In genomic region chr21:34521561-34521960, GRCh38 we compare ENCODE assay signal across 30 cellular contexts. TPM values are rescaled to one million over a fixed set of nuclear protein-coding genes. Genes with fewer than 3 reads are reported as not detected.
A peak's percentile ranks its signal among the peaks of the same experiment; 100 is the strongest.
DNase-seq lines count a peak whose midpoint lies in the region; ATAC-seq, FAIRE-seq and TF ChIP-seq lines count a peak whose summit lies in the region.
"Had no signal": no experiment of that assay in that cellular context is flagged by ENCODE, and none has a peak within 500 bp of the region (broad histone marks: within the 10 kb centered on the region; RNA-seq: fewer than 3 reads in every experiment).

No MANE protein-coding gene starts in this region.

- no peak overlapping the region for H2BK15ac ChIP-seq in H1 (ENCODE audit: low read length)

- H4K20me1 ChIP-seq in H1 (replicated peaks in 1 of 2; ENCODE audit: control insufficient read depth in 1 of 2, insufficient read depth in 2 of 2, low read length in 2 of 2) (no peaks in the 10 kb centered on the region), neural progenitor cell (ENCODE audit: low read depth) (no peaks in the 10 kb centered on the region), Karpas-422 (ENCODE audit: insufficient read depth, low read depth, low read length) (0 out of 2 replicates have a peak, but pooled peaks cover 3% of the 10 kb centered on the region), smooth muscle cell (ENCODE audit: low read depth) (no peaks in the 10 kb centered on the region)

- no peak overlapping the region for H2BK120ac ChIP-seq in H1 (replicated peaks; ENCODE audit: low read depth, low read length)

- H3K36me3 ChIP-seq in H1 (ENCODE audit: control insufficient read depth in 2 of 4, insufficient read depth in 4 of 4, low read length in 3 of 4): 0 out of 8 replicates have a peak, but pooled peaks cover 0 to 2% (median 0%) of the 10 kb centered on the region in 4 experiments
- H3K36me3 ChIP-seq in neural progenitor cell: no peaks in the 10 kb centered on the region
- H3K36me3 ChIP-seq in thyroid gland: peaks cover 6 to 7% of the 10 kb centered on the region in 2 donors
- no peaks in the 10 kb centered on the region for H3K36me3 ChIP-seq in Karpas-422 (ENCODE audit: insufficient read depth, low read length)
- no peaks in the 10 kb centered on the region for H3K36me3 ChIP-seq in smooth muscle cell (ENCODE audit: low read depth)

- FAIRE-seq in H1 (lab: Jason Lieb, UNC): no peak
- FAIRE-seq: kidney, urothelium cell line had no signal

- TF ChIP-seq RAD21 in H1 (IDR thresholded peaks at IDR 0.05 in 1 of 2, conservative IDR thresholded peaks at IDR 0.05 in 1 of 2; ENCODE audit: low read depth in 2 of 2, low read length in 2 of 2): no peak

- H3K27me3 ChIP-seq in H1 (replicated peaks in 1 of 4; ENCODE audit: control insufficient read depth in 3 of 4, extremely low read depth in 1 of 4, insufficient read depth in 3 of 4, low read length in 3 of 4) (no peaks in the 10 kb centered on the region; a peak in 2 of 7 replicates), neural progenitor cell (peaks cover 15% of the 10 kb centered on the region), thyroid gland (no peaks in the 10 kb centered on the region), Karpas-422 (ENCODE audit: low read length) (no peaks in the 10 kb centered on the region), smooth muscle cell (ENCODE audit: low read depth) (no peaks in the 10 kb centered on the region)
- H3K27me3 ChIP-seq: body of pancreas had no signal

- H2AFZ ChIP-seq in H1 (ENCODE audit: low read length) (no peak overlapping the region), neural progenitor cell (replicated peaks) (no peak overlapping the region), Karpas-422 (ENCODE audit: low read length) (no peak overlapping the region), smooth muscle cell (ENCODE audit: low read depth) (no peak overlapping the region)
- H2AFZ ChIP-seq: GM23248 had no signal

- H2BK5ac ChIP-seq in H1 (ENCODE audit: low read depth, low read length): no peak overlapping the region

- TF ChIP-seq POLR2A in H1 (IDR thresholded peaks at IDR 0.05; ENCODE audit: control extremely low read depth in 1 of 2, low read depth in 2 of 2, low read length in 2 of 2) (no peak), thyroid gland (IDR thresholded peaks at IDR 0.05) (no peak)

- H3K27ac Mint-ChIP-seq in WTC11 (peak overlapping the region; percentile 6; the same call in 1 of the 2 replicates), neural progenitor cell (no peak overlapping the region)

- no peaks in the 10 kb centered on the region for H3K79me2 ChIP-seq in H1 (ENCODE audit: control insufficient read depth in 1 of 2, insufficient read depth in 2 of 2, low read length in 2 of 2)
- H3K79me2 ChIP-seq in neural progenitor cell (ENCODE audit: low read depth): no peaks in the 10 kb centered on the region
- H3K79me2 ChIP-seq in Karpas-422 (ENCODE audit: low read length): no peaks in the 10 kb centered on the region
- H3K79me2 ChIP-seq in smooth muscle cell (ENCODE audit: low read depth): no peaks in the 10 kb centered on the region

- no peaks in the 10 kb centered on the region for H3K36me3 Mint-ChIP-seq in WTC11
- peaks cover 6% of the 10 kb centered on the region for H3K36me3 Mint-ChIP-seq in neural progenitor cell

- no peak overlapping the region for H3K4me3 ChIP-seq in H1 (ENCODE audit: extremely low read depth in 1 of 4, insufficient read depth in 2 of 4, low read depth in 3 of 4, low read length in 4 of 4)
- no peak overlapping the region for H3K4me3 ChIP-seq in neural progenitor cell
- H3K4me3 ChIP-seq in thyroid gland (replicated peaks in 1 of 3): no peak overlapping the region
- H3K4me3 ChIP-seq in Karpas-422 (ENCODE audit: low read length): no peak overlapping the region
- no peak overlapping the region for H3K4me3 ChIP-seq in smooth muscle cell
- H3K4me3 ChIP-seq: body of pancreas, GM23248, lower lobe of right lung, prostate gland had no signal

- no peak overlapping the region for H3K18ac ChIP-seq in H1 (ENCODE audit: extremely low read depth, low read length)

- no peak overlapping the region for H3K14ac ChIP-seq in H1 (ENCODE audit: insufficient read length)

- H3K27ac ChIP-seq in H1 (ENCODE audit: low read depth, low read length) (no peak overlapping the region), neural progenitor cell (no peak overlapping the region), thyroid gland (peak overlapping the region in 2 of 3 donors; percentile 10 to 62), Karpas-422 (ENCODE audit: low read length) (no peak overlapping the region), smooth muscle cell (ENCODE audit: low read depth) (no peak overlapping the region)
- H3K27ac ChIP-seq: C4-2B, epithelial cell of prostate, GM23248, prostate gland, VCaP had no signal

- peak overlapping the region; percentile 70; the same call in 1 of the 2 replicates for H2AK5ac ChIP-seq in H1 (ENCODE audit: low read depth, low read length)

- H3F3A ChIP-seq in neural progenitor cell (ENCODE audit: low read depth) (peaks cover 2% of the 10 kb centered on the region), smooth muscle cell (ENCODE audit: low read depth) (peaks cover 10% of the 10 kb centered on the region)

- no peak for DNase-seq in WTC11 (ENCODE audit: low spot score)
- DNase-seq in H1 (ENCODE audit: low read depth in 1 of 2, low spot score in 2 of 2): no peak
- DNase-seq in neural progenitor cell (ENCODE audit: low spot score): no peak
- DNase-seq in thyroid gland: no peak
- no peak for DNase-seq in Karpas-422
- no peak for DNase-seq in activated CD4-positive, alpha-beta T cell treated with anti-CD3 and anti-CD28 coated beads, Interleukin-2, amount 50 U/mL, for 1 hour
- DNase-seq in smooth muscle cell (lab: John Stamatoyannopoulos, UW; ENCODE audit: unreplicated experiment): no peak
- DNase-seq: activated CD4-positive, alpha-beta T cell treated with anti-CD3 and anti-CD28 coated beads for 48 hours; activated naive CD4-positive, alpha-beta T cell treated with Interleukin-2 at 50 U/mL for 16 hours; activated T-cell treated with anti-CD3 and anti-CD28 coated beads, Interleukin-2, amount 50 U/mL, for 48 hours; effector CD8-positive, alpha-beta T cell; glutamatergic neuron; GM23248; IMR-90; kidney; lower lobe of right lung; NCI-H1092; NCI-H187 treated with DMSO at 0.1 percent for 48 hours; NCI-H2171 treated with DMSO at 0.1 percent for 48 hours; NCI-H524; PC-3; Right ventricle myocardium superior; stimulated activated CD8-positive, alpha-beta memory T cell treated with anti-CD3 and anti-CD28 coated beads, Interleukin-4, amount 100 ng/mL, for 48 hours had no signal

- H2BK12ac ChIP-seq in H1 (ENCODE audit: low read depth, low read length): peak overlapping the region; percentile 80; the same call in 1 of the 2 replicates

- H3K9me3 Mint-ChIP-seq in WTC11: no peaks in the 10 kb centered on the region
- H3K9me3 Mint-ChIP-seq in neural progenitor cell: peaks cover 3% of the 10 kb centered on the region
- H3K9me3 Mint-ChIP-seq: neural crest cell had no signal

- 84% methylated on average over 7 of the region's 7 CpGs; no CpG with 5 or more reads in 1 of the 2 experiments for WGBS in H1 (ENCODE audit: extremely low coverage in 1 of 2, insufficient coverage in 1 of 2, insufficient read length in 1 of 2, insufficient replicate concordance in 2 of 2, low coverage in 1 of 2, low lambda C conversion rate in 2 of 2, missing lambda C conversion rate in 1 of 2), 2 experiments
- WGBS in thyroid gland, 2 donors: 98 to 99% methylated on average over 7 of the region's 7 CpGs
- WGBS in smooth muscle cell (ENCODE audit: low lambda C conversion rate): 97% methylated on average over 7 of the region's 7 CpGs

- intact Hi-C loops in thyroid gland (cut with DNase I): no loop called here

- H3K27me3 Mint-ChIP-seq in WTC11 (ENCODE audit: low read depth) (peaks cover 6% of the 10 kb centered on the region), neural progenitor cell (ENCODE audit: insufficient read depth, low read depth) (no peaks in the 10 kb centered on the region)

- POLR2A ChIA-PET in WTC11 (lab: Charles Lee) (interaction anchor here (0.7 kb wide), 1 partner anchor 26 kb away, joined by 3 read pairs; no protein-coding TSS in a partner anchor), H1 (lab: Charles Lee; ENCODE audit: partially characterized antibody) (no interaction called here)

- TF ChIP-seq CTCF in WTC11 (IDR thresholded peaks at IDR 0.05) (no peak), H1 (IDR thresholded peaks at IDR 0.05; ENCODE audit: control extremely low read depth in 1 of 3, insufficient read depth in 1 of 3, low read depth in 1 of 3, low read length in 3 of 3) (no peak), neural progenitor cell (IDR thresholded peaks at IDR 0.05) (no peak), thyroid gland (IDR thresholded peaks at IDR 0.05) (no peak), smooth muscle cell (IDR thresholded peaks at IDR 0.05; ENCODE audit: borderline replicate concordance, insufficient read depth, poor library complexity, severe bottlenecking) (no peak)

- no peak overlapping the region for H4K8ac ChIP-seq in H1 (ENCODE audit: extremely low read depth, insufficient read depth, low read length)

- H3K56ac ChIP-seq in H1 (replicated peaks; ENCODE audit: insufficient read length, low read depth, low read length): no peak overlapping the region

- CTCF ChIA-PET in WTC11 (lab: Charles Lee) (interaction anchor here (0.7 to 7.2 kb wide), 5 partner anchors 11 to 82 kb away, joined by 5 to 71 read pairs (median 14); partner anchors contain the start of gene KCNE1), H1 (lab: Charles Lee; ENCODE audit: partially characterized antibody) (interaction anchor here (1.0 to 3.2 kb wide), 7 partner anchors 11 to 81 kb away, joined by 3 to 17 read pairs (median 10); no protein-coding TSS in a partner anchor)

- H3K4me2 ChIP-seq in H1 (ENCODE audit: insufficient read depth in 1 of 2, low read depth in 2 of 2, low read length in 2 of 2) (no peak overlapping the region), neural progenitor cell (no peak overlapping the region), Karpas-422 (ENCODE audit: low read depth, low read length, poor library complexity, severe bottlenecking) (no peak overlapping the region), smooth muscle cell (no peak overlapping the region)

- no peak overlapping the region for H3K9ac ChIP-seq in H1 (replicated peaks in 1 of 4; ENCODE audit: extremely low read depth in 1 of 4, low read depth in 3 of 4, low read length in 3 of 4)
- no peak overlapping the region for H3K9ac ChIP-seq in neural progenitor cell
- H3K9ac ChIP-seq in Karpas-422 (ENCODE audit: low read length): no peak overlapping the region
- no peak overlapping the region for H3K9ac ChIP-seq in smooth muscle cell (ENCODE audit: low read depth)
- H3K9ac ChIP-seq: GM23248 had no signal

- H3K4me1 ChIP-seq in H1 (replicated peaks in 1 of 4; ENCODE audit: control insufficient read depth in 3 of 4, insufficient read depth in 4 of 4, low read length in 3 of 4): peaks cover 6 to 18% (median 14%) of the 10 kb centered on the region in 4 experiments
- peaks cover 30% of the 10 kb centered on the region for H3K4me1 ChIP-seq in neural progenitor cell
- peaks cover 8 to 36% of the 10 kb centered on the region in 2 donors for H3K4me1 ChIP-seq in thyroid gland
- H3K4me1 ChIP-seq in Karpas-422 (ENCODE audit: low read length): peaks cover 5% of the 10 kb centered on the region; the same call in 1 of the 2 replicates
- peaks cover 23% of the 10 kb centered on the region for H3K4me1 ChIP-seq in smooth muscle cell (ENCODE audit: low read depth)
- H3K4me1 ChIP-seq: prostate gland had no signal

- no peak for TF ChIP-seq EP300 in H1 (IDR thresholded peaks at IDR 0.05; ENCODE audit: borderline replicate concordance in 1 of 2, low read depth in 2 of 2, low read length in 2 of 2)

- H3K9me2 ChIP-seq in Karpas-422 (replicated peaks; ENCODE audit: insufficient read depth, low read length): no peaks in the 10 kb centered on the region

- H3K4me1 Mint-ChIP-seq in WTC11: peaks cover 72% of the 10 kb centered on the region
- peaks cover 40% of the 10 kb centered on the region for H3K4me1 Mint-ChIP-seq in neural progenitor cell

- no peak overlapping the region for H4K91ac ChIP-seq in H1 (replicated peaks; ENCODE audit: insufficient read length, low read length)

- no peak overlapping the region for H4K5ac ChIP-seq in H1 (ENCODE audit: insufficient read length, low read depth, low read length)

- no peak overlapping the region for H3K4me3 Mint-ChIP-seq in WTC11
- H3K4me3 Mint-ChIP-seq in neural progenitor cell: peak overlapping the region; percentile 13

- no peak overlapping the region for H3K23ac ChIP-seq in H1 (ENCODE audit: insufficient read length)

- H3K79me1 ChIP-seq in H1 (ENCODE audit: low read depth, low read length): no peaks in the 10 kb centered on the region

- H3K9me3 ChIP-seq in H1 (ENCODE audit: insufficient read depth in 2 of 2, low read depth in 1 of 2, low read length in 1 of 2): no peaks in the 10 kb centered on the region
- no peaks in the 10 kb centered on the region for H3K9me3 ChIP-seq in neural progenitor cell (ENCODE audit: low read depth)
- H3K9me3 ChIP-seq in thyroid gland: no peaks in the 10 kb centered on the region
- no peaks in the 10 kb centered on the region for H3K9me3 ChIP-seq in Karpas-422 (ENCODE audit: low read length)
- H3K9me3 ChIP-seq in smooth muscle cell (replicated peaks; ENCODE audit: low read depth): no peaks in the 10 kb centered on the region
- H3K9me3 ChIP-seq: body of pancreas, lower lobe of right lung, prostate gland had no signal

- no peaks in the 10 kb centered on the region for H3K23me2 ChIP-seq in H1 (ENCODE audit: low read depth, low read length)

- ATAC-seq in WTC11: no peak
- ATAC-seq: body of pancreas, lower lobe of right lung, PC-3 had no signal

- no peak overlapping the region for H2BK20ac ChIP-seq in H1 (ENCODE audit: low read length)

- H3K4ac ChIP-seq in H1 (replicated peaks; ENCODE audit: insufficient read length, low read depth, low read length): no peak overlapping the region

RNA-seq across cellular contexts. Expression of gene KCNE1, which starts 9.6 kb away (rescaled TPM):
- total RNA-seq in WTC11 (2021) (0.16 to 0.37 TPM (median 0.37 TPM) in 3 replicates), neural progenitor cell (ENCODE audit: low replicate concordance) (not detected in 2 replicates), thyroid gland (1 to 10 TPM in 2 of 4 donors, under 1 TPM in 2; 0.33 to 2.6 (median 1.5) TPM), smooth muscle cell (1.3 TPM in 1 of 2 replicates, not detected in the other)
- total RNA-seq in H1 (2021; fragmentation: NEBNext Ultra II Directional; extraction: Animal tissue kit (Norgen Biotek cat#: 25700)): 0.15 and 0.28 TPM in 2 replicates
- polyA plus RNA-seq in H1 (2011; rRNA removed) (0.08 and 0.63 TPM in 2 replicates), smooth muscle cell (0.16 and 1.2 TPM in 2 replicates)
- 0.14 TPM for polyA plus RNA-seq in H1 (2011; cell fraction: cytosol; rRNA removed)
- 0.26 TPM for polyA plus RNA-seq in H1 (2011; cell fraction: nucleus; rRNA removed)
- 0.12 to 0.19 TPM (median 0.16 TPM) in 3 of 4 replicates, not detected in the other for polyA plus RNA-seq in H1 (2012, experiment 1 of 2)
- polyA plus RNA-seq in H1 (2012, experiment 2 of 2): 0.13 TPM
- polyA plus RNA-seq in H1 (2013, experiment 1 of 2): 0.12 TPM
- polyA plus RNA-seq in H1 (2013, experiment 2 of 2): 0.09 TPM
- polyA minus RNA-seq in H1 (2011; rRNA and poly(A)+ RNA removed): 0.44 TPM in 1 of 2 replicates, not detected in the other
- polyA minus RNA-seq in H1 (2011; cell fraction: cytosol; rRNA and poly(A)+ RNA removed): not detected
- 0.30 TPM for polyA minus RNA-seq in H1 (2011; cell fraction: nucleus; rRNA and poly(A)+ RNA removed)
- not detected in 2 replicates for total RNA-seq in Karpas-422 (2014; rRNA removed; shearing (Covaris generic); ENCODE audit: low replicate concordance)
- polyA plus RNA-seq: GM23248 had no signal

Comparison
In these comparisons a context has a peak if more than half of its experiments do, and no peak if none do; other contexts are left out.
1. H3K27ac ChIP-seq: peak in thyroid gland (2 of 3); none in H1 (single experiment), neural progenitor cell (single experiment), Karpas-422 (single experiment) and smooth muscle cell (single experiment).